18 cellular contexts compared by ENCODE assay signal in the genomic region with DNA sequence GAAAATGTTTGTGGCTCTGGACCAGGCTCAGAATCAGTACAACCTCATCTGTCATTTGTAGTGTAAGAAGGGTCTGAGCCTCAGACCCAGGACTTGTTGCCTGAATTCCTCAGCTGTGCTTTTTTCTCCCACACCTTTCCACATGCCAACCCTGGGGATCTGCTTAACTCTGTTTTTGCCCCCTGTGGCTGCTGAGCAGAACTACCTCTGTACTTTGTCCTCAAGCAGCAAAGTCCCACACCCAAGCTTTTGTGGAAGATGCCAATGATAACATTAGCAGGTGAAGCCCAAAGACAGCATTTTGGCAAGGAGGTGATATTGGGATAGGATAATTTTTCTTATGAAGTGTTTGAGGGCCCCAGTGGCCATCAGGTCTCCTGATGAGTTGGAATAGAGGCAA. TPM values are rescaled to one million over a fixed set of nuclear protein-coding genes. Genes with fewer than 3 reads are reported as not detected.
DNase-seq lines count a peak whose midpoint lies in the region; ATAC-seq, FAIRE-seq and TF ChIP-seq lines count a peak whose summit lies in the region.
"Had no signal": no experiment of that assay in that cellular context is flagged by ENCODE, and none has a peak within 500 bp of the region (broad histone marks: within the 10 kb centered on the region; RNA-seq: fewer than 3 reads in every experiment).

No MANE protein-coding gene starts in this region.

- H3K4me2 ChIP-seq in K562 (ENCODE audit: insufficient read depth, low read length) (no peak overlapping the region), mesenchymal stem cell (ENCODE audit: low read length, poor library complexity, severe bottlenecking) (no peak overlapping the region)

- H2AK5ac ChIP-seq in mesenchymal stem cell (ENCODE audit: low read length, severe bottlenecking), result no peak overlapping the region

- H3K4me1 Mint-ChIP-seq in MCF 10A (ENCODE audit: insufficient read depth, unreplicated experiment), result peaks cover 20% of the 10 kb centered on the region
- H3K4me1 Mint-ChIP-seq: IgD-negative memory B cell, immature natural killer cell had no signal

- BruUV-seq in MCF 10A (replicated peaks; lab: Mats Ljungman, UMichigan) (no TSS peak), K562 (replicated peaks; lab: Mats Ljungman, UMichigan) (no TSS peak)

- H3K4me3 ChIP-seq in breast epithelium, result no peak overlapping the region
- H3K4me3 ChIP-seq in K562, result no peak overlapping the region
- H3K4me3 ChIP-seq in prostate gland, result no peak overlapping the region
- no peak overlapping the region for H3K4me3 ChIP-seq in mesenchymal stem cell (ENCODE audit: insufficient read depth in 1 of 2, low read depth in 1 of 2, low read length in 2 of 2)

- no peak overlapping the region for H3K27ac Mint-ChIP-seq in MCF 10A (ENCODE audit: low read depth, unreplicated experiment)
- H3K27ac Mint-ChIP-seq: IgD-negative memory B cell, immature natural killer cell had no signal

- H4K91ac ChIP-seq in mesenchymal stem cell (ENCODE audit: low read length), result no peak overlapping the region

- H3K36me3 ChIP-seq in breast epithelium (no peaks in the 10 kb centered on the region), K562 (ENCODE audit: control insufficient read depth, insufficient read depth, low read length) (no peaks in the 10 kb centered on the region), prostate gland (no peaks in the 10 kb centered on the region), mesenchymal stem cell (ENCODE audit: control insufficient read depth in 1 of 2, insufficient read depth in 2 of 2, low read depth in 1 of 2, low read length in 2 of 2) (no peaks in the 10 kb centered on the region)

- no peaks in the 10 kb centered on the region for H3K79me1 ChIP-seq in mesenchymal stem cell (replicated peaks; ENCODE audit: low read length, poor library complexity, severe bottlenecking)

- ATAC-seq in K562, result peak; percentile 29; the same call in 1 of the 3 replicates
- ATAC-seq in GM21825 (IDR thresholded peaks at IDR 0.05; ENCODE audit: unreplicated experiment), result no peak

- H3K4me1 ChIP-seq in breast epithelium (no peaks in the 10 kb centered on the region), K562 (replicated peaks in 1 of 2; ENCODE audit: control insufficient read depth in 2 of 2, insufficient read depth in 2 of 2, low read length in 2 of 2) (no peaks in the 10 kb centered on the region), prostate gland (replicated peaks) (no peaks in the 10 kb centered on the region), mesenchymal stem cell (ENCODE audit: control insufficient read depth, insufficient read depth, low read depth, low read length) (no peaks in the 10 kb centered on the region)

- no peaks in the 10 kb centered on the region for H3K9me1 ChIP-seq in K562 (ENCODE audit: control insufficient read depth, insufficient read depth, low read length)

- H3K18ac ChIP-seq in mesenchymal stem cell (ENCODE audit: low read depth in 1 of 2, low read length in 2 of 2), result no peak overlapping the region

- POLR2A ChIA-PET in MCF 10A (lab: Yijun Ruan, JAX), result no interaction called here
- POLR2A ChIA-PET in K562 (lab: Yijun Ruan, JAX), result no interaction called here

- no peak overlapping the region for H3K4me3 Mint-ChIP-seq in MCF 10A (ENCODE audit: unreplicated experiment)
- H3K4me3 Mint-ChIP-seq: IgD-negative memory B cell, immature natural killer cell had no signal

- no peak overlapping the region for H2BK120ac ChIP-seq in mesenchymal stem cell (ENCODE audit: low read depth, low read length)

- H4K20me1 ChIP-seq in K562 (replicated peaks; ENCODE audit: control insufficient read depth, insufficient read depth, low read length), result no peaks in the 10 kb centered on the region

- in situ Hi-C loops in K562 (cut with MboI), result no loop called here

- CTCF ChIA-PET in MCF 10A (lab: Yijun Ruan, JAX), result interaction anchor here (0.5 to 1.1 kb wide), 3 partner anchors 28 to 1427 kb away, joined by 3 read pairs; no protein-coding TSS in a partner anchor
- CTCF ChIA-PET in K562 (lab: Yijun Ruan, JAX; ENCODE audit: low intra/inter-chr PET ratio), result no interaction called here

- no peak overlapping the region for H4K8ac ChIP-seq in mesenchymal stem cell (ENCODE audit: low read length)

- H3K23ac ChIP-seq in mesenchymal stem cell (ENCODE audit: low read length in 2 of 2), result no peak overlapping the region

- H2AFZ ChIP-seq in K562 (ENCODE audit: low read depth, low read length), result no peak overlapping the region
- H2AFZ ChIP-seq in mesenchymal stem cell (ENCODE audit: low read depth, low read length), result no peak overlapping the region

- H3K27ac ChIP-seq in breast epithelium (no peak overlapping the region), K562 (ENCODE audit: extremely low read depth, low read depth, low read length) (no peak overlapping the region), prostate gland (no peak overlapping the region), mesenchymal stem cell (ENCODE audit: low read length, poor library complexity, severe bottlenecking) (no peak overlapping the region)

- H3K36me3 Mint-ChIP-seq in MCF 10A (ENCODE audit: insufficient read depth, unreplicated experiment), result no peaks in the 10 kb centered on the region
- H3K36me3 Mint-ChIP-seq: immature natural killer cell had no signal

- no peak for TF ChIP-seq EP300 in K562 (IDR thresholded peaks at IDR 0.05; ENCODE audit: low read length)

- no peaks in the 10 kb centered on the region for H3K27me3 Mint-ChIP-seq in MCF 10A (ENCODE audit: insufficient read depth, unreplicated experiment)

- no peak overlapping the region for H2BK12ac ChIP-seq in mesenchymal stem cell (ENCODE audit: low read length in 2 of 2)

- TF ChIP-seq CTCF in MCF 10A (IDR thresholded peaks at IDR 0.05; ENCODE audit: unreplicated experiment) (peak; percentile 20), breast epithelium (IDR thresholded peaks at IDR 0.05) (no peak), K562 (IDR thresholded peaks at IDR 0.05 in 2 of 3, conservative IDR thresholded peaks at IDR 0.05 in 1 of 3; ENCODE audit: insufficient read depth in 2 of 3, low read depth in 1 of 3, low read length in 3 of 3) (0 out of 6 replicates have a peak, but pooled peaks of 1 of the 3 experiments have one; percentile 9), prostate gland (IDR thresholded peaks at IDR 0.05) (no peak)

- intact Hi-C loops in MCF 10A (cut with micrococcal nuclease), result no loop called here
- intact Hi-C loops in breast epithelium (cut with DNase I; ENCODE audit: low total_unique reads), result no loop called here
- intact Hi-C loops in K562 (cut with micrococcal nuclease), result no loop called here
- intact Hi-C loops in prostate gland (cut with DNase I), result no loop called here

- H2BK5ac ChIP-seq in mesenchymal stem cell (ENCODE audit: low read depth, low read length, poor library complexity, severe bottlenecking), result no peak overlapping the region

- no peak for FAIRE-seq in K562 (lab: Jason Lieb, UNC)
- FAIRE-seq: astrocyte, endometrium, H54 had no signal

- H3K4ac ChIP-seq in mesenchymal stem cell (ENCODE audit: low read depth in 1 of 2, low read length in 2 of 2), result no peak overlapping the region

- H3K27me3 ChIP-seq in breast epithelium (no peaks in the 10 kb centered on the region), K562 (ENCODE audit: control insufficient read depth in 2 of 2, insufficient read depth in 2 of 2, low read length in 2 of 2) (no peaks in the 10 kb centered on the region), prostate gland (replicated peaks; ENCODE audit: insufficient read depth) (no peaks in the 10 kb centered on the region), mesenchymal stem cell (ENCODE audit: control insufficient read depth in 1 of 2, insufficient read depth in 1 of 2, low read length in 2 of 2) (peaks cover 0 to 3% of the 10 kb centered on the region in 2 experiments)

- H3K9ac ChIP-seq in K562 (ENCODE audit: insufficient read depth in 1 of 2, low read depth in 2 of 2, low read length in 2 of 2), result no peak overlapping the region
- H3K9ac ChIP-seq in mesenchymal stem cell (ENCODE audit: low read length), result no peak overlapping the region

- TF ChIP-seq RAD21 in K562 (CRISPR knock-in tag; conservative IDR thresholded peaks at IDR 0.05 in 1 of 2, IDR thresholded peaks at IDR 0.05 in 1 of 2), result no peak

- H3K9me3 ChIP-seq in breast epithelium (no peaks in the 10 kb centered on the region), K562 (replicated peaks; ENCODE audit: control insufficient read depth, insufficient read depth, low read depth, low read length) (no peaks in the 10 kb centered on the region), prostate gland (no peaks in the 10 kb centered on the region), mesenchymal stem cell (ENCODE audit: control insufficient read depth, low read length) (no peaks in the 10 kb centered on the region)

- H3K9me3 Mint-ChIP-seq in MCF 10A (ENCODE audit: unreplicated experiment), result no peaks in the 10 kb centered on the region

- H2BK15ac ChIP-seq in mesenchymal stem cell (ENCODE audit: low read depth, poor library complexity, severe bottlenecking), result no peak overlapping the region

- H3K79me2 ChIP-seq in K562 (ENCODE audit: control insufficient read depth, insufficient read depth, low read length), result no peaks in the 10 kb centered on the region

- H3K14ac ChIP-seq in mesenchymal stem cell (ENCODE audit: low read length in 2 of 2), result no peak overlapping the region

- DNase-seq in MCF 10A (ENCODE audit: unreplicated experiment) (peak; percentile 35), breast epithelium (ENCODE audit: low spot score in 2 of 2) (no peak), K562 (ENCODE audit: extremely low read depth in 1 of 4, low spot score in 3 of 4) (peak in 2 of 4 experiments; percentile 1 to 5), kidney tubule cell (ENCODE audit: low spot score) (peak; percentile 36), 8988T (no peak), prostate gland (ENCODE audit: low spot score) (no peak), mesenchymal stem cell (no peak)
- DNase-seq: EL; immature natural killer cell; NCI-H2029 treated with DMSO at 0.1 percent for 48 hours; occipital lobe; stimulated activated naive CD4-positive, alpha-beta T cell; T-helper 9 cell had no signal

- no peak for TF ChIP-seq POLR2A in breast epithelium (IDR thresholded peaks at IDR 0.05)
- no peak for TF ChIP-seq POLR2A in K562 (conservative IDR thresholded peaks at IDR 0.05)
- no peak for TF ChIP-seq POLR2A in prostate gland (IDR thresholded peaks at IDR 0.05)

RNA-seq across cellular contexts. Expression of a gene that starts 5.8 kb away (rescaled TPM):
- total RNA-seq in MCF 10A (2022), result not detected in 2 replicates
- total RNA-seq in breast epithelium, result not detected
- not detected in 2 replicates for total RNA-seq in K562 (2011; cell fraction: chromatin; rRNA removed; ENCODE audit: low replicate concordance)
- total RNA-seq in K562 (2011; cell fraction: nucleolus; rRNA removed), result not detected in 2 replicates
- not detected in 2 replicates for total RNA-seq in K562 (2011; cell fraction: nucleoplasm; rRNA removed)
- total RNA-seq in K562 (2014; rRNA removed), result not detected in 2 replicates
- total RNA-seq in K562 (2014; rRNA removed; fragmentation: Illumina TruSeq; extraction: Trizol), result not detected in 2 replicates
- not detected in 2 replicates for total RNA-seq in K562 (2015; rRNA removed; fragmentation: Illumina TruSeq; extraction: Trizol)
- total RNA-seq in K562 (2021), result not detected in 2 replicates
- not detected in 2 replicates for polyA plus RNA-seq in K562 (2011; rRNA removed)
- not detected in 2 replicates for polyA plus RNA-seq in K562 (2011; cell fraction: cytosol; rRNA removed)
- polyA plus RNA-seq in K562 (2011; cell fraction: nucleus; rRNA removed), result not detected in 2 replicates
- polyA plus RNA-seq in K562 (2012), result not detected in 2 replicates
- not detected in 2 replicates for polyA plus RNA-seq in K562 (2014; fragmentation: Illumina TruSeq; extraction: Trizol)
- polyA plus RNA-seq in K562 (2014; fragmentation: Nextera tagmentation; extraction: Ambion mirVana), result not detected
- polyA plus RNA-seq in K562 (2014; rRNA removed), result not detected in 2 replicates
- polyA minus RNA-seq in K562 (2011; rRNA and poly(A)+ RNA removed), result not detected in 2 replicates
- not detected in 2 replicates for polyA minus RNA-seq in K562 (2011; cell fraction: cytosol; rRNA and poly(A)+ RNA removed)
- not detected in 2 replicates for polyA minus RNA-seq in K562 (2011; cell fraction: nucleus; rRNA and poly(A)+ RNA removed)
- total RNA-seq in prostate gland, result not detected
- not detected for polyA plus RNA-seq in mesenchymal stem cell (2013, experiment 1 of 2)
- not detected for polyA plus RNA-seq in mesenchymal stem cell (2013, experiment 2 of 2)
- total RNA-seq: astrocyte, occipital lobe had no signal
- polyA plus RNA-seq: IgD-negative memory B cell, immature natural killer cell had no signal

Comparison
In these comparisons a context has a peak if more than half of its experiments do, and no peak if none do; other contexts are left out.
1. DNase-seq: peak in MCF 10A (single experiment) and kidney tubule cell (single experiment); none in breast epithelium (0 of 2), 8988T (single experiment), prostate gland (single experiment) and mesenchymal stem cell (single experiment).